In genomic region chr1:150973826-150974579, GRCh38 we compare ENCODE assay signal across 8 cellular contexts. TPM values are rescaled to one million over a fixed set of nuclear protein-coding genes. Genes with fewer than 3 reads are reported as not detected.
A peak's percentile ranks its signal among the peaks of the same experiment; 100 is the strongest.
DNase-seq lines count a peak whose midpoint lies in the region; ATAC-seq and TF ChIP-seq lines count a peak whose summit lies in the region.

No MANE protein-coding gene starts in this region.

- TF ChIP-seq CTCF in retinal pigment epithelial cell (conservative IDR thresholded peaks at IDR 0.05; ENCODE audit: low read depth, low read length), result no peak

- in situ Hi-C loops in ACHN (cut with HindIII; ENCODE audit: low pct_ligation_motif_present, low pct_unique_long_range_greater_than_20kb, low sequenced_read_pairs), result no loop called here

- no peaks in the 10 kb centered on the region for H3K27me3 Mint-ChIP-seq in activated naive CD8-positive, alpha-beta T cell treated with anti-CD3 and anti-CD28 coated beads, Interleukin-2, amount 50 U/mL, for 24 hours

- intact Hi-C loops in left cardiac atrium (cut with DNase I), result loop anchor here in 1 of 2 donors (10.0 kb wide), 1 partner anchor 49 kb away; the partner anchor contains the start of gene SETDB1

- peaks cover 70% of the 10 kb centered on the region for H3K4me1 Mint-ChIP-seq in activated naive CD8-positive, alpha-beta T cell treated with anti-CD3 and anti-CD28 coated beads, Interleukin-2, amount 50 U/mL, for 24 hours

- peak overlapping the region; percentile 90 for H3K4me3 Mint-ChIP-seq in activated naive CD8-positive, alpha-beta T cell treated with anti-CD3 and anti-CD28 coated beads, Interleukin-2, amount 50 U/mL, for 24 hours

- no peaks in the 10 kb centered on the region for H3K9me3 Mint-ChIP-seq in activated naive CD8-positive, alpha-beta T cell treated with anti-CD3 and anti-CD28 coated beads, Interleukin-2, amount 50 U/mL, for 24 hours

- DNase-seq in ACHN (peak; percentile 42), SHP77 treated with DMSO at 0.1 percent for 48 hours (lab: John Stamatoyannopoulos, UW) (peak; percentile 28), left cardiac atrium (peak; percentile 52), retinal pigment epithelial cell (ENCODE audit: low read depth) (no peak), foreskin melanocyte (no peak)
- DNase-seq in activated naive CD8-positive, alpha-beta T cell treated with anti-CD3 and anti-CD28 coated beads, Interleukin-2, amount 50 U/mL, for 24 hours, result peak; percentile 46

- peak overlapping the region; percentile 90 for H3K27ac Mint-ChIP-seq in activated naive CD8-positive, alpha-beta T cell treated with anti-CD3 and anti-CD28 coated beads, Interleukin-2, amount 50 U/mL, for 24 hours

- H3K4me3 ChIP-seq in retinal pigment epithelial cell (ENCODE audit: low read length), result peak overlapping the region; percentile 80

- peaks cover 15% of the 10 kb centered on the region for H3K36me3 Mint-ChIP-seq in activated naive CD8-positive, alpha-beta T cell treated with anti-CD3 and anti-CD28 coated beads, Interleukin-2, amount 50 U/mL, for 24 hours (ENCODE audit: low read depth)

- ATAC-seq in GM18868 (IDR thresholded peaks at IDR 0.05; ENCODE audit: unreplicated experiment) (peak; percentile 42), HG03196 (IDR thresholded peaks at IDR 0.05; ENCODE audit: unreplicated experiment) (peak; percentile 33), left cardiac atrium (peak; percentile 10 to 48)
- ATAC-seq in activated naive CD8-positive, alpha-beta T cell treated with anti-CD3 and anti-CD28 coated beads, Interleukin-2, amount 50 U/mL, for 24 hours, result peak; percentile 12

RNA-seq across cellular contexts. Expression of gene CERS2, which starts 0.6 kb away (rescaled TPM):
- total RNA-seq in left cardiac atrium, result 100 to 1,000 TPM in 1 of 2 donors, 10 to 100 TPM in 1; 72.0 to 105 TPM

RNA-seq across cellular contexts. Expression of gene ANXA9, which starts 8.1 kb away (rescaled TPM):
- total RNA-seq in left cardiac atrium, result under 1 TPM; 0.15 to 0.44 TPM

RNA-seq across cellular contexts. Expression of gene MINDY1, which starts 32.7 kb away (rescaled TPM):
- total RNA-seq in left cardiac atrium, result 10 to 100 TPM; 32.2 to 36.2 TPM

RNA-seq across cellular contexts. Expression of gene PRUNE1, which starts 34.2 kb away (rescaled TPM):
- total RNA-seq in left cardiac atrium, result 10 to 100 TPM; 33.1 to 36.6 TPM

RNA-seq across cellular contexts. Expression of gene SETDB1, which starts 47.8 kb away (rescaled TPM):
- total RNA-seq in left cardiac atrium, result 10 to 100 TPM; 16.3 to 19.9 TPM

Comparison
In these comparisons a context has a peak if more than half of its experiments do, and no peak if none do; other contexts are left out.
1. DNase-seq: peak in ACHN (single experiment), SHP77 treated with DMSO at 0.1 percent for 48 hours (single experiment), activated naive CD8-positive, alpha-beta T cell treated with anti-CD3 and anti-CD28 coated beads, Interleukin-2, amount 50 U/mL, for 24 hours (single experiment) and left cardiac atrium (single experiment); none in retinal pigment epithelial cell (single experiment) and foreskin melanocyte (single experiment).
2. Peak in every context shown above with its lines, with median percentiles within 50 percentile points of each other: ATAC-seq.